In genomic region chr18:46849007-46849406, GRCh38 we compare ENCODE assay signal across 33 cellular contexts.
"Had no signal": no experiment of that assay in that cellular context is flagged by ENCODE, and none has a peak within 500 bp of the region (broad histone marks: within the 10 kb centered on the region; RNA-seq: fewer than 3 reads in every experiment).

No MANE protein-coding gene starts in this region.

- H3K4me1 Mint-ChIP-seq: activated naive CD8-positive, alpha-beta T cell treated with anti-CD3 and anti-CD28 coated beads, Interleukin-2, amount 50 U/mL, for 24 hours; activated T-helper 17 cell treated with anti-CD3 and anti-CD28 coated beads, Interleukin-2, amount 50 U/mL, for 72 hours had no signal

- H3K27me3 Mint-ChIP-seq: activated B cell treated with CpG ODN at 0.5 μM for 24 hours; activated CD8-positive, alpha-beta T cell treated with anti-CD3 and anti-CD28 coated beads for 36 hours; activated naive CD4-positive, alpha-beta T cell treated with anti-CD3 and anti-CD28 coated beads, Interleukin-2, amount 50 U/mL, for 24 hours; activated naive CD8-positive, alpha-beta T cell treated with anti-CD3 and anti-CD28 coated beads for 36 hours; activated naive CD8-positive, alpha-beta T cell treated with anti-CD3 and anti-CD28 coated beads, Interleukin-2, amount 50 U/mL, for 24 hours; activated T-helper 17 cell treated with anti-CD3 and anti-CD28 coated beads, Interleukin-2, amount 50 U/mL, for 72 hours; effector memory CD8-positive, alpha-beta T cell; T-helper 17 cell had no signal

- ATAC-seq: activated CD4-positive, CD25-positive, alpha-beta regulatory T cell treated with anti-CD3 and anti-CD28 coated beads, Interleukin-2, amount 50 U/mL, for 24 hours; activated CD8-positive, alpha-beta T cell treated with anti-CD3 and anti-CD28 coated beads for 36 hours; activated naive CD8-positive, alpha-beta T cell treated with anti-CD3 and anti-CD28 coated beads, Interleukin-2, amount 50 U/mL, for 24 hours; activated T-cell treated with anti-CD3 and anti-CD28 coated beads, Interleukin-2, amount 50 U/mL, for 4 hours; activated T-helper 17 cell treated with anti-CD3 and anti-CD28 coated beads, Interleukin-2, amount 50 U/mL, for 72 hours; body of pancreas; effector memory CD8-positive, alpha-beta T cell; gastroesophageal sphincter; heart right ventricle; T-helper 17 cell had no signal

- H3K4me1 ChIP-seq: body of pancreas, gastroesophageal sphincter had no signal

- H3K27me3 ChIP-seq: adrenal gland, body of pancreas, esophagus muscularis mucosa, gastroesophageal sphincter, heart right ventricle had no signal

- H3K4me3 ChIP-seq: adrenal gland, body of pancreas, esophagus muscularis mucosa, gastroesophageal sphincter, heart right ventricle had no signal

- H3K27ac Mint-ChIP-seq: activated B cell treated with CpG ODN at 0.5 μM for 24 hours; activated CD8-positive, alpha-beta T cell treated with anti-CD3 and anti-CD28 coated beads for 36 hours; activated naive CD4-positive, alpha-beta T cell treated with anti-CD3 and anti-CD28 coated beads for 36 hours; activated naive CD4-positive, alpha-beta T cell treated with anti-CD3 and anti-CD28 coated beads, Interleukin-2, amount 50 U/mL, for 24 hours; activated naive CD8-positive, alpha-beta T cell treated with anti-CD3 and anti-CD28 coated beads for 36 hours; activated naive CD8-positive, alpha-beta T cell treated with anti-CD3 and anti-CD28 coated beads, Interleukin-2, amount 50 U/mL, for 24 hours; activated T-helper 17 cell treated with anti-CD3 and anti-CD28 coated beads, Interleukin-2, amount 50 U/mL, for 72 hours; effector memory CD8-positive, alpha-beta T cell; T-helper 17 cell; T-helper 2 cell treated with Interferon-gamma antibody and Interleukin-4, amounts not matched to agents 5 μg/mL and 100 μg/mL, for 36 hours had no signal

- H3K4me3 Mint-ChIP-seq: activated B cell treated with CpG ODN at 0.5 μM for 24 hours; activated CD8-positive, alpha-beta T cell treated with anti-CD3 and anti-CD28 coated beads for 36 hours; activated naive CD4-positive, alpha-beta T cell treated with anti-CD3 and anti-CD28 coated beads for 36 hours; activated naive CD4-positive, alpha-beta T cell treated with anti-CD3 and anti-CD28 coated beads, Interleukin-2, amount 50 U/mL, for 24 hours; activated naive CD8-positive, alpha-beta T cell treated with anti-CD3 and anti-CD28 coated beads for 36 hours; activated naive CD8-positive, alpha-beta T cell treated with anti-CD3 and anti-CD28 coated beads, Interleukin-2, amount 50 U/mL, for 24 hours; activated T-cell treated with anti-CD3 and anti-CD28 coated beads, Interleukin-2, amount 50 U/mL, for 4 hours; activated T-helper 17 cell treated with anti-CD3 and anti-CD28 coated beads, Interleukin-2, amount 50 U/mL, for 72 hours; effector memory CD8-positive, alpha-beta T cell; T-helper 17 cell; T-helper 2 cell treated with Interferon-gamma antibody and Interleukin-4, amounts not matched to agents 5 μg/mL and 100 μg/mL, for 36 hours had no signal

- FAIRE-seq: colon had no signal

- DNase-seq: activated B cell treated with CpG ODN at 0.5 μM for 24 hours; activated CD4-positive, alpha-beta T cell treated with anti-CD3 and anti-CD28 coated beads for 48 hours; activated CD4-positive, alpha-beta T cell treated with anti-CD3 and anti-CD28 coated beads, Interleukin-2, amount 50 U/mL, for 1 hour; activated CD4-positive, alpha-beta T cell treated with anti-CD3 and anti-CD28 coated beads, Interleukin-2, amount 50 U/mL, for 48 hours; activated CD8-positive, alpha-beta memory T cell treated with anti-CD3 and anti-CD28 coated beads for 24 hours; activated CD8-positive, alpha-beta T cell treated with anti-CD3 and anti-CD28 coated beads for 36 hours; activated effector memory CD4-positive, alpha-beta T cell treated with anti-CD3 and anti-CD28 coated beads, Interleukin-2, amount 50 U/mL, for 16 hours; activated naive CD4-positive, alpha-beta T cell treated with anti-CD3 and anti-CD28 coated beads for 36 hours; activated naive CD8-positive, alpha-beta T cell treated with anti-CD3 and anti-CD28 coated beads for 36 hours; activated naive CD8-positive, alpha-beta T cell treated with anti-CD3 and anti-CD28 coated beads, Interleukin-2, amount 50 U/mL, for 24 hours; activated T-cell treated with anti-CD3 and anti-CD28 coated beads, Interleukin-2, amount 50 U/mL, for 4 hours; adrenal gland; amygdala; aorta; body of pancreas; caudate nucleus; cortex of kidney; dermis blood vessel endothelial cell; effector CD4-positive, alpha-beta T cell; effector memory CD8-positive, alpha-beta T cell; erythroblast; foreskin melanocyte; heart right ventricle; T-helper 17 cell; T1000; WERI-Rb-1 had no signal

- H3K27ac ChIP-seq: adrenal gland, body of pancreas, esophagus muscularis mucosa, gastroesophageal sphincter, heart right ventricle, WERI-Rb-1 had no signal

- H3K9me3 ChIP-seq: adrenal gland, body of pancreas, esophagus muscularis mucosa, gastroesophageal sphincter, heart right ventricle had no signal

- H3K9me3 Mint-ChIP-seq: activated B cell treated with CpG ODN at 0.5 μM for 24 hours; activated CD8-positive, alpha-beta T cell treated with anti-CD3 and anti-CD28 coated beads for 36 hours; activated naive CD4-positive, alpha-beta T cell treated with anti-CD3 and anti-CD28 coated beads for 36 hours; activated naive CD4-positive, alpha-beta T cell treated with anti-CD3 and anti-CD28 coated beads, Interleukin-2, amount 50 U/mL, for 24 hours; activated naive CD8-positive, alpha-beta T cell treated with anti-CD3 and anti-CD28 coated beads for 36 hours; activated naive CD8-positive, alpha-beta T cell treated with anti-CD3 and anti-CD28 coated beads, Interleukin-2, amount 50 U/mL, for 24 hours; activated T-cell treated with anti-CD3 and anti-CD28 coated beads, Interleukin-2, amount 50 U/mL, for 4 hours; activated T-helper 17 cell treated with anti-CD3 and anti-CD28 coated beads, Interleukin-2, amount 50 U/mL, for 72 hours; effector memory CD8-positive, alpha-beta T cell; T-helper 2 cell treated with Interferon-gamma antibody and Interleukin-4, amounts not matched to agents 5 μg/mL and 100 μg/mL, for 36 hours had no signal
